Comparison of ENCODE assay signal across 1 cellular context in genomic region chr3:157475921-157476395, GRCh38.
TF ChIP-seq lines count a peak whose summit lies in the region.

No MANE protein-coding gene starts in this region.

TF ChIP-seq in HEK293, 187 proteins besides CTCF, POLR2A, EP300 and RAD21 (continued from another document and continues in another):
- TF ChIP-seq PRDM2 (tag by site-specific recombination; IDR thresholded peaks at IDR 0.05; ENCODE audit: borderline replicate concordance), result no peak
- TF ChIP-seq ZNF335 (tag by site-specific recombination; conservative IDR thresholded peaks at IDR 0.05), result peak; percentile 83
- TF ChIP-seq ZNF692 (tag by site-specific recombination; IDR thresholded peaks at IDR 0.05), result peak; percentile 43
- peak; percentile 90 for TF ChIP-seq PRDM10 (tag by site-specific recombination; IDR thresholded peaks at IDR 0.05)
- TF ChIP-seq MYNN (tag by site-specific recombination; IDR thresholded peaks at IDR 0.05; ENCODE audit: borderline replicate concordance), result no peak
- no peak for TF ChIP-seq EGR2 (tag by site-specific recombination; IDR thresholded peaks at IDR 0.05; ENCODE audit: low read depth)
- TF ChIP-seq PATZ1 (tag by site-specific recombination; IDR thresholded peaks at IDR 0.05), result peak; percentile 25; the same call in 1 of the 2 replicates
- no peak for TF ChIP-seq ZBTB7A (tag by site-specific recombination; IDR thresholded peaks at IDR 0.05; ENCODE audit: low read depth)
- TF ChIP-seq ZNF423 (tag by site-specific recombination; IDR thresholded peaks at IDR 0.05), result no peak
- TF ChIP-seq GFI1B (tag by site-specific recombination; IDR thresholded peaks at IDR 0.05), result no peak
- TF ChIP-seq ZNF274 (IDR thresholded peaks at IDR 0.05; ENCODE audit: low read length), result no peak
- no peak for TF ChIP-seq ZNF274 (tag by site-specific recombination; IDR thresholded peaks at IDR 0.05; ENCODE audit: borderline replicate concordance)
- no peak for TF ChIP-seq ZNF404 (tag by site-specific recombination; IDR thresholded peaks at IDR 0.05)
- no peak for TF ChIP-seq ZNF280C (tag by site-specific recombination; IDR thresholded peaks at IDR 0.05)
- no peak for TF ChIP-seq ZNF580 (tag by site-specific recombination; IDR thresholded peaks at IDR 0.05)
- no peak for TF ChIP-seq ZSCAN30 (tag by site-specific recombination; IDR thresholded peaks at IDR 0.05)
- TF ChIP-seq SP2 (tag by site-specific recombination; IDR thresholded peaks at IDR 0.05), result no peak; the same call in 1 of the 2 replicates
- no peak for TF ChIP-seq ZNF514 (tag by site-specific recombination; IDR thresholded peaks at IDR 0.05)
- TF ChIP-seq ZNF211 (tag by site-specific recombination; IDR thresholded peaks at IDR 0.05; ENCODE audit: low read depth), result no peak
- no peak for TF ChIP-seq ZBTB20 (tag by site-specific recombination; IDR thresholded peaks at IDR 0.05)
- TF ChIP-seq ZSCAN18 (tag by site-specific recombination; IDR thresholded peaks at IDR 0.05), result no peak
- TF ChIP-seq ZNF623 (tag by site-specific recombination; IDR thresholded peaks at IDR 0.05), result peak; percentile 8; the same call in 1 of the 2 replicates
- no peak for TF ChIP-seq ZNF449 (tag by site-specific recombination; IDR thresholded peaks at IDR 0.05)
- peak; percentile 87 for TF ChIP-seq ZNF843 (tag by site-specific recombination; IDR thresholded peaks at IDR 0.05)
- TF ChIP-seq PBX3 (CRISPR knock-in tag; IDR thresholded peaks at IDR 0.05), result no peak
- TF ChIP-seq SCRT2 (tag by site-specific recombination; IDR thresholded peaks at IDR 0.05), result peak; percentile 68
- TF ChIP-seq ZBTB11 (tag by site-specific recombination; conservative IDR thresholded peaks at IDR 0.05; ENCODE audit: low read depth), result no peak
- no peak for TF ChIP-seq ZNF112 (tag by site-specific recombination; IDR thresholded peaks at IDR 0.05)
